Comparison of ENCODE assay signal across 8 cellular contexts in genomic region chr4:140099993-140100392, GRCh38. TPM values are rescaled to one million over a fixed set of nuclear protein-coding genes. Genes with fewer than 3 reads are reported as not detected.
DNase-seq lines count a peak whose midpoint lies in the region; ATAC-seq, FAIRE-seq and TF ChIP-seq lines count a peak whose summit lies in the region.

No MANE protein-coding gene starts in this region.

- H3K9me3 ChIP-seq in BLaER1 treated with 17β-estradiol and CSF1 and Interleukin-3, amounts not matched to agents 10 nM and 100 nM (replicated peaks in 1 of 11): peaks cover 0 to 14% (median 8%) of the 10 kb centered on the region in 11 experiments; a peak in 14 of 22 replicates

- H3K4me1 Mint-ChIP-seq in activated T-helper 17 cell treated with anti-CD3 and anti-CD28 coated beads, Interleukin-2, amount 50 U/mL, for 72 hours: peaks cover 46% of the 10 kb centered on the region

- H3K36me3 Mint-ChIP-seq in activated T-helper 17 cell treated with anti-CD3 and anti-CD28 coated beads, Interleukin-2, amount 50 U/mL, for 72 hours (ENCODE audit: low read depth): no peaks in the 10 kb centered on the region

- FAIRE-seq in H54 (lab: Jason Lieb, UNC): no peak

- H3K27ac ChIP-seq in BLaER1 treated with 17β-estradiol and CSF1 and Interleukin-3, amounts not matched to agents 10 nM and 100 nM: peak overlapping the region; percentile 65 to 95 (median 91)

- H3K9me3 Mint-ChIP-seq in activated T-helper 17 cell treated with anti-CD3 and anti-CD28 coated beads, Interleukin-2, amount 50 U/mL, for 72 hours: peaks cover 5% of the 10 kb centered on the region

- DNase-seq in MV-4-11 (lab: John Stamatoyannopoulos, UW) (peak; percentile 81), medulla oblongata (ENCODE audit: extremely low spot score) (peak; percentile 69), GM20000 (ENCODE audit: low spot score) (no peak), H54 (ENCODE audit: insufficient read length, low spot score) (no peak)

- no peak for ATAC-seq in activated T-helper 17 cell treated with anti-CD3 and anti-CD28 coated beads, Interleukin-2, amount 50 U/mL, for 72 hours (replicated peaks)
- ATAC-seq in HG02938 (IDR thresholded peaks at IDR 0.05; ENCODE audit: unreplicated experiment) (no peak), GM19455 (IDR thresholded peaks at IDR 0.05; ENCODE audit: unreplicated experiment) (no peak)

- TF ChIP-seq POLR2A in H54 (IDR thresholded peaks at IDR 0.05; ENCODE audit: low read depth, low read length): no peak

- peak overlapping the region; percentile 16 to 50 (median 42); a peak in 13 of 20 replicates for H3K4me3 ChIP-seq in BLaER1 treated with 17β-estradiol and CSF1 and Interleukin-3, amounts not matched to agents 10 nM and 100 nM

- peak overlapping the region; percentile 91 to 99 (median 95) for H3K4me2 ChIP-seq in BLaER1 treated with 17β-estradiol and CSF1 and Interleukin-3, amounts not matched to agents 10 nM and 100 nM

- peaks cover 0 to 8% (median 3%) of the 10 kb centered on the region in 11 experiments; a peak in 6 of 22 replicates for H3K36me3 ChIP-seq in BLaER1 treated with 17β-estradiol and CSF1 and Interleukin-3, amounts not matched to agents 10 nM and 100 nM

- peak overlapping the region; percentile 47 for H3K27ac Mint-ChIP-seq in activated T-helper 17 cell treated with anti-CD3 and anti-CD28 coated beads, Interleukin-2, amount 50 U/mL, for 72 hours

- H3K9ac ChIP-seq in BLaER1 treated with 17β-estradiol and CSF1 and Interleukin-3, amounts not matched to agents 10 nM and 100 nM: peak overlapping the region in 10 of 11 experiments; percentile 51 to 85 (median 82); a peak in 20 of 22 replicates

- H4K20me1 ChIP-seq in BLaER1 treated with 17β-estradiol and CSF1 and Interleukin-3, amounts not matched to agents 10 nM and 100 nM: no peaks in the 10 kb centered on the region

- H3K27me3 ChIP-seq in BLaER1 treated with 17β-estradiol and CSF1 and Interleukin-3, amounts not matched to agents 10 nM and 100 nM: no peaks in the 10 kb centered on the region

- no peaks in the 10 kb centered on the region for H3K27me3 Mint-ChIP-seq in activated T-helper 17 cell treated with anti-CD3 and anti-CD28 coated beads, Interleukin-2, amount 50 U/mL, for 72 hours

- no peak for TF ChIP-seq CTCF in GM20000 (IDR thresholded peaks at IDR 0.05; ENCODE audit: extremely low read depth, missing control alignments)

- H3K4me3 Mint-ChIP-seq in activated T-helper 17 cell treated with anti-CD3 and anti-CD28 coated beads, Interleukin-2, amount 50 U/mL, for 72 hours: peak overlapping the region; percentile 50

- H3K4me1 ChIP-seq in BLaER1 treated with 17β-estradiol and CSF1 and Interleukin-3, amounts not matched to agents 10 nM and 100 nM: peaks cover 94 to 99% (median 97%) of the 10 kb centered on the region in 10 experiments

RNA-seq across cellular contexts. Expression of gene MAML3, which starts 54.0 kb away (rescaled TPM):
- 1 to 10 TPM in 1 of 2 donors, under 1 TPM in 1; 0.98 to 1.3 TPM for total RNA-seq in activated T-helper 17 cell treated with anti-CD3 and anti-CD28 coated beads, Interleukin-2, amount 50 U/mL, for 72 hours

Comparison
In these comparisons a context has a peak if more than half of its experiments do, and no peak if none do; other contexts are left out.
1. DNase-seq: peak in MV-4-11 (single experiment) and medulla oblongata (single experiment); none in GM20000 (single experiment) and H54 (single experiment).